ENCODE assay signal across 1 cellular context in genomic region chr20:25623736-25624499, GRCh38.
A peak's percentile ranks its signal among the peaks of the same experiment; 100 is the strongest.
TF ChIP-seq lines count a peak whose summit lies in the region.

TSS of gene NANP (minus strand) at chr20:25624014. CDS start at chr20:25623948, 66 bp downstream.

TF ChIP-seq in WTC11, 78 proteins besides CTCF, POLR2A, EP300 and RAD21 (continued from another document):
- TF ChIP-seq, protein P1, sequence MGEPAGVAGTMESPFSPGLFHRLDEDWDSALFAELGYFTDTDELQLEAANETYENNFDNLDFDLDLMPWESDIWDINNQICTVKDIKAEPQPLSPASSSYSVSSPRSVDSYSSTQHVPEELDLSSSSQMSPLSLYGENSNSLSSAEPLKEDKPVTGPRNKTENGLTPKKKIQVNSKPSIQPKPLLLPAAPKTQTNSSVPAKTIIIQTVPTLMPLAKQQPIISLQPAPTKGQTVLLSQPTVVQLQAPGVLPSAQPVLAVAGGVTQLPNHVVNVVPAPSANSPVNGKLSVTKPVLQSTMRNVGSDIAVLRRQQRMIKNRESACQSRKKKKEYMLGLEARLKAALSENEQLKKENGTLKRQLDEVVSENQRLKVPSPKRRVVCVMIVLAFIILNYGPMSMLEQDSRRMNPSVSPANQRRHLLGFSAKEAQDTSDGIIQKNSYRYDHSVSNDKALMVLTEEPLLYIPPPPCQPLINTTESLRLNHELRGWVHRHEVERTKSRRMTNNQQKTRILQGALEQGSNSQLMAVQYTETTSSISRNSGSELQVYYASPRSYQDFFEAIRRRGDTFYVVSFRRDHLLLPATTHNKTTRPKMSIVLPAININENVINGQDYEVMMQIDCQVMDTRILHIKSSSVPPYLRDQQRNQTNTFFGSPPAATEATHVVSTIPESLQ (CRISPR knock-in tag; IDR thresholded peaks at IDR 0.05) = no peak; the same call in 1 of the 2 replicates
- no peak; the same call in 1 of the 2 replicates for TF ChIP-seq ZNF219 (CRISPR knock-in tag; IDR thresholded peaks at IDR 0.05; ENCODE audit: borderline replicate concordance)
- TF ChIP-seq, protein P2, sequence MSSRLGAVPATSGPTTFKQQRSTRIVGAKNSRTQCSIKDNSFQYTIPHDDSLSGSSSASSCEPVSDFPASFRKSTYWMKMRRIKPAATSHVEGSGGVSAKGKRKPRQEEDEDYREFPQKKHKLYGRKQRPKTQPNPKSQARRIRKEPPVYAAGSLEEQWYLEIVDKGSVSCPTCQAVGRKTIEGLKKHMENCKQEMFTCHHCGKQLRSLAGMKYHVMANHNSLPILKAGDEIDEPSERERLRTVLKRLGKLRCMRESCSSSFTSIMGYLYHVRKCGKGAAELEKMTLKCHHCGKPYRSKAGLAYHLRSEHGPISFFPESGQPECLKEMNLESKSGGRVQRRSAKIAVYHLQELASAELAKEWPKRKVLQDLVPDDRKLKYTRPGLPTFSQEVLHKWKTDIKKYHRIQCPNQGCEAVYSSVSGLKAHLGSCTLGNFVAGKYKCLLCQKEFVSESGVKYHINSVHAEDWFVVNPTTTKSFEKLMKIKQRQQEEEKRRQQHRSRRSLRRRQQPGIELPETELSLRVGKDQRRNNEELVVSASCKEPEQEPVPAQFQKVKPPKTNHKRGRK (CRISPR knock-in tag; IDR thresholded peaks at IDR 0.05; ENCODE audit: borderline replicate concordance) = no peak
- peak; percentile 77; the same call in 1 of the 2 replicates for TF ChIP-seq NFE2L1 (CRISPR knock-in tag; IDR thresholded peaks at IDR 0.05)
- TF ChIP-seq PRRX2 (CRISPR knock-in tag; IDR thresholded peaks at IDR 0.05) = no peak
- TF ChIP-seq NR2C2 (CRISPR knock-in tag; IDR thresholded peaks at IDR 0.05) = no peak; the same call in 1 of the 2 replicates
- no peak; the same call in 1 of the 2 replicates for TF ChIP-seq ZNF317 (CRISPR knock-in tag; IDR thresholded peaks at IDR 0.05; ENCODE audit: borderline replicate concordance, low read depth)
- 0 out of 2 replicates have a peak, but pooled peaks have one; percentile 71 for TF ChIP-seq TCF7 (CRISPR knock-in tag; IDR thresholded peaks at IDR 0.05; ENCODE audit: low read depth)
- 0 out of 2 replicates have a peak, but pooled peaks have one; percentile 23 for TF ChIP-seq MLX (CRISPR knock-in tag; IDR thresholded peaks at IDR 0.05)
- TF ChIP-seq, protein P3, sequence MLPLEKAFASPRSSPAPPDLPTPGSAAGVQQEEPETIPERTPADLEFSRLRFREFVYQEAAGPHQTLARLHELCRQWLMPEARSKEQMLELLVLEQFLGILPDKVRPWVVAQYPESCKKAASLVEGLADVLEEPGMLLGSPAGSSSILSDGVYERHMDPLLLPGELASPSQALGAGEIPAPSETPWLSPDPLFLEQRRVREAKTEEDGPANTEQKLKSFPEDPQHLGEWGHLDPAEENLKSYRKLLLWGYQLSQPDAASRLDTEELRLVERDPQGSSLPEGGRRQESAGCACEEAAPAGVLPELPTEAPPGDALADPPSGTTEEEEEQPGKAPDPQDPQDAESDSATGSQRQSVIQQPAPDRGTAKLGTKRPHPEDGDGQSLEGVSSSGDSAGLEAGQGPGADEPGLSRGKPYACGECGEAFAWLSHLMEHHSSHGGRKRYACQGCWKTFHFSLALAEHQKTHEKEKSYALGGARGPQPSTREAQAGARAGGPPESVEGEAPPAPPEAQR (CRISPR knock-in tag; IDR thresholded peaks at IDR 0.05) = no peak
- TF ChIP-seq ZBTB21 (CRISPR knock-in tag; IDR thresholded peaks at IDR 0.05; ENCODE audit: borderline replicate concordance) = peak; percentile 21; the same call in 1 of the 2 replicates
- TF ChIP-seq, protein P4, sequence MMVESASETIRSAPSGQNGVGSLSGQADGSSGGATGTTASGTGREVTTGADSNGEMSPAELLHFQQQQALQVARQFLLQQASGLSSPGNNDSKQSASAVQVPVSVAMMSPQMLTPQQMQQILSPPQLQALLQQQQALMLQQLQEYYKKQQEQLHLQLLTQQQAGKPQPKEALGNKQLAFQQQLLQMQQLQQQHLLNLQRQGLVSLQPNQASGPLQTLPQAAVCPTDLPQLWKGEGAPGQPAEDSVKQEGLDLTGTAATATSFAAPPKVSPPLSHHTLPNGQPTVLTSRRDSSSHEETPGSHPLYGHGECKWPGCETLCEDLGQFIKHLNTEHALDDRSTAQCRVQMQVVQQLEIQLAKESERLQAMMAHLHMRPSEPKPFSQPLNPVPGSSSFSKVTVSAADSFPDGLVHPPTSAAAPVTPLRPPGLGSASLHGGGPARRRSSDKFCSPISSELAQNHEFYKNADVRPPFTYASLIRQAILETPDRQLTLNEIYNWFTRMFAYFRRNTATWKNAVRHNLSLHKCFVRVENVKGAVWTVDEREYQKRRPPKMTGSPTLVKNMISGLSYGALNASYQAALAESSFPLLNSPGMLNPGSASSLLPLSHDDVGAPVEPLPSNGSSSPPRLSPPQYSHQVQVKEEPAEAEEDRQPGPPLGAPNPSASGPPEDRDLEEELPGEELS (CRISPR knock-in tag; IDR thresholded peaks at IDR 0.05) = peak; percentile 90
- TF ChIP-seq NFYB (CRISPR knock-in tag; conservative IDR thresholded peaks at IDR 0.05; ENCODE audit: low read depth) = no peak
- TF ChIP-seq USF1 (CRISPR knock-in tag; IDR thresholded peaks at IDR 0.05) = peak; percentile 59; the same call in 1 of the 2 replicates
- no peak for TF ChIP-seq HMGA2 (CRISPR knock-in tag; IDR thresholded peaks at IDR 0.05)
- no peak for TF ChIP-seq NFATC4 (CRISPR knock-in tag; IDR thresholded peaks at IDR 0.05)
- TF ChIP-seq, protein P5, sequence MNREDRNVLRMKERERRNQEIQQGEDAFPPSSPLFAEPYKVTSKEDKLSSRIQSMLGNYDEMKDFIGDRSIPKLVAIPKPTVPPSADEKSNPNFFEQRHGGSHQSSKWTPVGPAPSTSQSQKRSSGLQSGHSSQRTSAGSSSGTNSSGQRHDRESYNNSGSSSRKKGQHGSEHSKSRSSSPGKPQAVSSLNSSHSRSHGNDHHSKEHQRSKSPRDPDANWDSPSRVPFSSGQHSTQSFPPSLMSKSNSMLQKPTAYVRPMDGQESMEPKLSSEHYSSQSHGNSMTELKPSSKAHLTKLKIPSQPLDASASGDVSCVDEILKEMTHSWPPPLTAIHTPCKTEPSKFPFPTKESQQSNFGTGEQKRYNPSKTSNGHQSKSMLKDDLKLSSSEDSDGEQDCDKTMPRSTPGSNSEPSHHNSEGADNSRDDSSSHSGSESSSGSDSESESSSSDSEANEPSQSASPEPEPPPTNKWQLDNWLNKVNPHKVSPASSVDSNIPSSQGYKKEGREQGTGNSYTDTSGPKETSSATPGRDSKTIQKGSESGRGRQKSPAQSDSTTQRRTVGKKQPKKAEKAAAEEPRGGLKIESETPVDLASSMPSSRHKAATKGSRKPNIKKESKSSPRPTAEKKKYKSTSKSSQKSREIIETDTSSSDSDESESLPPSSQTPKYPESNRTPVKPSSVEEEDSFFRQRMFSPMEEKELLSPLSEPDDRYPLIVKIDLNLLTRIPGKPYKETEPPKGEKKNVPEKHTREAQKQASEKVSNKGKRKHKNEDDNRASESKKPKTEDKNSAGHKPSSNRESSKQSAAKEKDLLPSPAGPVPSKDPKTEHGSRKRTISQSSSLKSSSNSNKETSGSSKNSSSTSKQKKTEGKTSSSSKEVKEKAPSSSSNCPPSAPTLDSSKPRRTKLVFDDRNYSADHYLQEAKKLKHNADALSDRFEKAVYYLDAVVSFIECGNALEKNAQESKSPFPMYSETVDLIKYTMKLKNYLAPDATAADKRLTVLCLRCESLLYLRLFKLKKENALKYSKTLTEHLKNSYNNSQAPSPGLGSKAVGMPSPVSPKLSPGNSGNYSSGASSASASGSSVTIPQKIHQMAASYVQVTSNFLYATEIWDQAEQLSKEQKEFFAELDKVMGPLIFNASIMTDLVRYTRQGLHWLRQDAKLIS (CRISPR knock-in tag; IDR thresholded peaks at IDR 0.05; ENCODE audit: borderline replicate concordance) = no peak
- 0 out of 2 replicates have a peak, but pooled peaks have one; percentile 63 for TF ChIP-seq MYBL2 (CRISPR knock-in tag; IDR thresholded peaks at IDR 0.05)
- peak; percentile 67 for TF ChIP-seq FOXK1 (CRISPR knock-in tag; IDR thresholded peaks at IDR 0.05)
- TF ChIP-seq, protein P6, sequence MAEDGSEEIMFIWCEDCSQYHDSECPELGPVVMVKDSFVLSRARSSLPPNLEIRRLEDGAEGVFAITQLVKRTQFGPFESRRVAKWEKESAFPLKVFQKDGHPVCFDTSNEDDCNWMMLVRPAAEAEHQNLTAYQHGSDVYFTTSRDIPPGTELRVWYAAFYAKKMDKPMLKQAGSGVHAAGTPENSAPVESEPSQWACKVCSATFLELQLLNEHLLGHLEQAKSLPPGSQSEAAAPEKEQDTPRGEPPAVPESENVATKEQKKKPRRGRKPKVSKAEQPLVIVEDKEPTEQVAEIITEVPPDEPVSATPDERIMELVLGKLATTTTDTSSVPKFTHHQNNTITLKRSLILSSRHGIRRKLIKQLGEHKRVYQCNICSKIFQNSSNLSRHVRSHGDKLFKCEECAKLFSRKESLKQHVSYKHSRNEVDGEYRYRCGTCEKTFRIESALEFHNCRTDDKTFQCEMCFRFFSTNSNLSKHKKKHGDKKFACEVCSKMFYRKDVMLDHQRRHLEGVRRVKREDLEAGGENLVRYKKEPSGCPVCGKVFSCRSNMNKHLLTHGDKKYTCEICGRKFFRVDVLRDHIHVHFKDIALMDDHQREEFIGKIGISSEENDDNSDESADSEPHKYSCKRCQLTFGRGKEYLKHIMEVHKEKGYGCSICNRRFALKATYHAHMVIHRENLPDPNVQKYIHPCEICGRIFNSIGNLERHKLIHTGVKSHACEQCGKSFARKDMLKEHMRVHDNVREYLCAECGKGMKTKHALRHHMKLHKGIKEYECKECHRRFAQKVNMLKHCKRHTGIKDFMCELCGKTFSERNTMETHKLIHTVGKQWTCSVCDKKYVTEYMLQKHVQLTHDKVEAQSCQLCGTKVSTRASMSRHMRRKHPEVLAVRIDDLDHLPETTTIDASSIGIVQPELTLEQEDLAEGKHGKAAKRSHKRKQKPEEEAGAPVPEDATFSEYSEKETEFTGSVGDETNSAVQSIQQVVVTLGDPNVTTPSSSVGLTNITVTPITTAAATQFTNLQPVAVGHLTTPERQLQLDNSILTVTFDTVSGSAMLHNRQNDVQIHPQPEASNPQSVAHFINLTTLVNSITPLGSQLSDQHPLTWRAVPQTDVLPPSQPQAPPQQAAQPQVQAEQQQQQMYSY (CRISPR knock-in tag; IDR thresholded peaks at IDR 0.05) = peak; percentile 62; the same call in 1 of the 2 replicates
- TF ChIP-seq TP53 (CRISPR knock-in tag; IDR thresholded peaks at IDR 0.05) = peak; percentile 78; the same call in 1 of the 2 replicates
- no peak for TF ChIP-seq ZNF671 (CRISPR knock-in tag; IDR thresholded peaks at IDR 0.05)
- TF ChIP-seq ZNF396 (CRISPR knock-in tag; IDR thresholded peaks at IDR 0.05; ENCODE audit: borderline replicate concordance) = no peak
- TF ChIP-seq, protein P7, sequence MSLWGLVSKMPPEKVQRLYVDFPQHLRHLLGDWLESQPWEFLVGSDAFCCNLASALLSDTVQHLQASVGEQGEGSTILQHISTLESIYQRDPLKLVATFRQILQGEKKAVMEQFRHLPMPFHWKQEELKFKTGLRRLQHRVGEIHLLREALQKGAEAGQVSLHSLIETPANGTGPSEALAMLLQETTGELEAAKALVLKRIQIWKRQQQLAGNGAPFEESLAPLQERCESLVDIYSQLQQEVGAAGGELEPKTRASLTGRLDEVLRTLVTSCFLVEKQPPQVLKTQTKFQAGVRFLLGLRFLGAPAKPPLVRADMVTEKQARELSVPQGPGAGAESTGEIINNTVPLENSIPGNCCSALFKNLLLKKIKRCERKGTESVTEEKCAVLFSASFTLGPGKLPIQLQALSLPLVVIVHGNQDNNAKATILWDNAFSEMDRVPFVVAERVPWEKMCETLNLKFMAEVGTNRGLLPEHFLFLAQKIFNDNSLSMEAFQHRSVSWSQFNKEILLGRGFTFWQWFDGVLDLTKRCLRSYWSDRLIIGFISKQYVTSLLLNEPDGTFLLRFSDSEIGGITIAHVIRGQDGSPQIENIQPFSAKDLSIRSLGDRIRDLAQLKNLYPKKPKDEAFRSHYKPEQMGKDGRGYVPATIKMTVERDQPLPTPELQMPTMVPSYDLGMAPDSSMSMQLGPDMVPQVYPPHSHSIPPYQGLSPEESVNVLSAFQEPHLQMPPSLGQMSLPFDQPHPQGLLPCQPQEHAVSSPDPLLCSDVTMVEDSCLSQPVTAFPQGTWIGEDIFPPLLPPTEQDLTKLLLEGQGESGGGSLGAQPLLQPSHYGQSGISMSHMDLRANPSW (CRISPR knock-in tag; conservative IDR thresholded peaks at IDR 0.05; ENCODE audit: low read depth) = 0 out of 2 replicates have a peak, but pooled peaks have one; percentile 42
- TF ChIP-seq ATF3 (CRISPR knock-in tag; conservative IDR thresholded peaks at IDR 0.05) = no peak
- TF ChIP-seq PREB (CRISPR knock-in tag; IDR thresholded peaks at IDR 0.05; ENCODE audit: borderline replicate concordance) = peak; percentile 77; the same call in 1 of the 2 replicates
